10 cellular contexts compared by ENCODE assay signal in genomic region chr13:21014666-21015170, GRCh38. TPM values are rescaled to one million over a fixed set of nuclear protein-coding genes. Genes with fewer than 3 reads are reported as not detected.
DNase-seq lines count a peak whose midpoint lies in the region; ATAC-seq, FAIRE-seq and TF ChIP-seq lines count a peak whose summit lies in the region.
"Had no signal": no experiment of that assay in that cellular context is flagged by ENCODE, and none has a peak within 500 bp of the region (broad histone marks: within the 10 kb centered on the region; RNA-seq: fewer than 3 reads in every experiment).

No MANE protein-coding gene starts in this region.

- no peaks in the 10 kb centered on the region for H3K27me3 ChIP-seq in heart left ventricle
- H3K27me3 ChIP-seq in naive thymus-derived CD4-positive, alpha-beta T cell (ENCODE audit: control insufficient read depth in 2 of 2, insufficient read depth in 2 of 2, low read length in 2 of 2), result no peaks in the 10 kb centered on the region
- no peaks in the 10 kb centered on the region for H3K27me3 ChIP-seq in CD8-positive, alpha-beta memory T cell (ENCODE audit: insufficient read depth, low read length, poor library complexity, severe bottlenecking)

- H3K27ac Mint-ChIP-seq in T-helper 2 cell treated with Interferon-gamma antibody and Interleukin-4, amounts not matched to agents 5 μg/mL and 100 μg/mL, for 36 hours, result no peak overlapping the region
- H3K27ac Mint-ChIP-seq in naive thymus-derived CD4-positive, alpha-beta T cell, result no peak overlapping the region
- no peak overlapping the region for H3K27ac Mint-ChIP-seq in CD8-positive, alpha-beta memory T cell

- no peaks in the 10 kb centered on the region for H3K9me3 ChIP-seq in heart left ventricle
- H3K9me3 ChIP-seq in naive thymus-derived CD4-positive, alpha-beta T cell (ENCODE audit: control insufficient read depth in 2 of 3, low read length in 3 of 3), result no peaks in the 10 kb centered on the region
- no peaks in the 10 kb centered on the region for H3K9me3 ChIP-seq in CD8-positive, alpha-beta memory T cell (ENCODE audit: low read length)

- peaks cover 2% of the 10 kb centered on the region for H3K36me3 Mint-ChIP-seq in T-helper 2 cell treated with Interferon-gamma antibody and Interleukin-4, amounts not matched to agents 5 μg/mL and 100 μg/mL, for 36 hours (ENCODE audit: low read depth)
- peaks cover 0 to 11% (median 0%) of the 10 kb centered on the region in 5 donors for H3K36me3 Mint-ChIP-seq in naive thymus-derived CD4-positive, alpha-beta T cell
- H3K36me3 Mint-ChIP-seq in CD8-positive, alpha-beta memory T cell, result no peaks in the 10 kb centered on the region

- peak; percentile 68 to 82 (median 76) for ATAC-seq in heart left ventricle
- no peak for ATAC-seq in naive thymus-derived CD4-positive, alpha-beta T cell
- ATAC-seq: HCT116 had no signal

- peaks cover 12 to 92% (median 73%) of the 10 kb centered on the region in 12 donors for H3K4me1 ChIP-seq in heart left ventricle
- peaks cover 0 to 6% of the 10 kb centered on the region in 2 donors for H3K4me1 ChIP-seq in naive thymus-derived CD4-positive, alpha-beta T cell (ENCODE audit: control insufficient read depth in 2 of 2, insufficient read depth in 2 of 2, low read length in 2 of 2)
- H3K4me1 ChIP-seq in CD8-positive, alpha-beta memory T cell (ENCODE audit: insufficient read depth, low read length), result no peaks in the 10 kb centered on the region

- POLR2A ChIA-PET in naive thymus-derived CD4-positive, alpha-beta T cell (lab: Charles Lee), result no interaction called here
- POLR2A ChIA-PET in CD8-positive, alpha-beta memory T cell (lab: Charles Lee), result no interaction called here

- no peak overlapping the region for H3K4me3 Mint-ChIP-seq in T-helper 2 cell treated with Interferon-gamma antibody and Interleukin-4, amounts not matched to agents 5 μg/mL and 100 μg/mL, for 36 hours
- no peak overlapping the region for H3K4me3 Mint-ChIP-seq in naive thymus-derived CD4-positive, alpha-beta T cell
- H3K4me3 Mint-ChIP-seq in CD8-positive, alpha-beta memory T cell, result no peak overlapping the region

- 29 to 60% (median 34%) methylated on average over 6 of the region's 6 CpGs for WGBS in heart left ventricle, 4 donors

- DNase-seq in Caki2 (ENCODE audit: low read depth) (peak; percentile 88), T1000 (lab: John Stamatoyannopoulos, UW) (peak; percentile 44), heart left ventricle (peak in 4 of 5 donors; percentile 49 to 79 (median 67)), renal cortical epithelial cell (ENCODE audit: low read depth) (peak; percentile 74), urothelium cell line (ENCODE audit: low spot score) (no peak)
- no peak for DNase-seq in T-helper 2 cell treated with Interferon-gamma antibody and Interleukin-4, amounts not matched to agents 5 μg/mL and 100 μg/mL, for 36 hours (ENCODE audit: low spot score)
- no peak for DNase-seq in naive thymus-derived CD4-positive, alpha-beta T cell
- DNase-seq in CD8-positive, alpha-beta memory T cell, result no peak
- DNase-seq: NCI-H2029 had no signal

- no peak overlapping the region for H3K4me3 ChIP-seq in heart left ventricle
- H3K4me3 ChIP-seq in naive thymus-derived CD4-positive, alpha-beta T cell (ENCODE audit: low read length), result no peak overlapping the region
- H3K4me3 ChIP-seq in CD8-positive, alpha-beta memory T cell (ENCODE audit: low read length), result no peak overlapping the region

- H3K4me1 Mint-ChIP-seq in T-helper 2 cell treated with Interferon-gamma antibody and Interleukin-4, amounts not matched to agents 5 μg/mL and 100 μg/mL, for 36 hours (ENCODE audit: low read depth), result peaks cover 28% of the 10 kb centered on the region
- H3K4me1 Mint-ChIP-seq in naive thymus-derived CD4-positive, alpha-beta T cell, result peaks cover 0 to 36% (median 9%) of the 10 kb centered on the region in 7 donors
- H3K4me1 Mint-ChIP-seq in CD8-positive, alpha-beta memory T cell, result peaks cover 20 to 23% (median 20%) of the 10 kb centered on the region in 3 donors

- in situ Hi-C loops in Caki2 (cut with HindIII; ENCODE audit: low pct_unique_long_range_greater_than_20kb, low sequenced_read_pairs), result no loop called here

- H3K27ac ChIP-seq in heart left ventricle, result peak overlapping the region in 11 of 12 donors; percentile 32 to 71 (median 51)
- H3K27ac ChIP-seq in naive thymus-derived CD4-positive, alpha-beta T cell (ENCODE audit: low read depth, low read length), result no peak overlapping the region
- no peak overlapping the region for H3K27ac ChIP-seq in CD8-positive, alpha-beta memory T cell (ENCODE audit: low read depth, low read length)

- intact Hi-C loops in heart left ventricle (cut with DNase I), result no loop called here
- intact Hi-C loops in naive thymus-derived CD4-positive, alpha-beta T cell (cut with micrococcal nuclease), result loop anchor here in 1 of 2 donors (5.0 kb wide), 1 partner anchor 63 kb away; no protein-coding TSS in a partner anchor

- no peaks in the 10 kb centered on the region for H3K27me3 Mint-ChIP-seq in T-helper 2 cell treated with Interferon-gamma antibody and Interleukin-4, amounts not matched to agents 5 μg/mL and 100 μg/mL, for 36 hours (ENCODE audit: low read depth)
- no peaks in the 10 kb centered on the region for H3K27me3 Mint-ChIP-seq in naive thymus-derived CD4-positive, alpha-beta T cell
- H3K27me3 Mint-ChIP-seq in CD8-positive, alpha-beta memory T cell, result peaks cover 2 to 8% of the 10 kb centered on the region in 2 donors

- H3K9me3 Mint-ChIP-seq in T-helper 2 cell treated with Interferon-gamma antibody and Interleukin-4, amounts not matched to agents 5 μg/mL and 100 μg/mL, for 36 hours, result peaks cover 13% of the 10 kb centered on the region
- H3K9me3 Mint-ChIP-seq in naive thymus-derived CD4-positive, alpha-beta T cell, result peaks cover 0 to 6% (median 0%) of the 10 kb centered on the region in 11 donors
- H3K9me3 Mint-ChIP-seq in CD8-positive, alpha-beta memory T cell, result no peaks in the 10 kb centered on the region

- CTCF ChIA-PET in naive thymus-derived CD4-positive, alpha-beta T cell (lab: Charles Lee), result no interaction called here
- CTCF ChIA-PET in CD8-positive, alpha-beta memory T cell (lab: Charles Lee), result no interaction called here

- FAIRE-seq in urothelium cell line (lab: Jason Lieb, UNC), result no peak

- no peak for TF ChIP-seq CTCF in heart left ventricle (IDR thresholded peaks at IDR 0.05)

- no peaks in the 10 kb centered on the region for H3K36me3 ChIP-seq in heart left ventricle
- H3K36me3 ChIP-seq in naive thymus-derived CD4-positive, alpha-beta T cell (ENCODE audit: control insufficient read depth in 2 of 3, insufficient read depth in 3 of 3, low read length in 3 of 3), result no peaks in the 10 kb centered on the region
- no peaks in the 10 kb centered on the region for H3K36me3 ChIP-seq in CD8-positive, alpha-beta memory T cell (ENCODE audit: insufficient read depth, low read length)

- no peak for TF ChIP-seq POLR2A in heart left ventricle (IDR thresholded peaks at IDR 0.05)

RNA-seq across cellular contexts. Expression of gene LATS2, which starts 46.7 kb away (rescaled TPM):
- total RNA-seq in Caki2 (2014; rRNA removed; shearing (Covaris generic); ENCODE audit: low replicate concordance), result 7.3 and 14.1 TPM in 2 replicates
- total RNA-seq in heart left ventricle (10 to 100 TPM; 16.6 to 35.6 (median 27.1) TPM), renal cortical epithelial cell (12.5 and 27.1 TPM in 2 replicates)
- polyA plus RNA-seq in heart left ventricle, result 10 to 100 TPM in 1 of 2 donors, 1 to 10 TPM in 1; 7.8 to 22.9 TPM
- 10 to 100 TPM in 1 of 5 experiments, 1 to 10 TPM in 4; 1.3 to 11.9 (median 2.3) TPM for total RNA-seq in naive thymus-derived CD4-positive, alpha-beta T cell
- polyA plus RNA-seq in naive thymus-derived CD4-positive, alpha-beta T cell, result not detected
- 1 to 10 TPM; 1.4 to 1.9 TPM for total RNA-seq in CD8-positive, alpha-beta memory T cell
- polyA plus RNA-seq in CD8-positive, alpha-beta memory T cell, result 0.66 TPM

Comparison
In these comparisons a context has a peak if more than half of its experiments do, and no peak if none do; other contexts are left out.
1. DNase-seq: peak in Caki2 (single experiment), T1000 (single experiment), heart left ventricle (4 of 5) and renal cortical epithelial cell (single experiment); none in T-helper 2 cell treated with Interferon-gamma antibody and Interleukin-4, amounts not matched to agents 5 μg/mL and 100 μg/mL, for 36 hours (single experiment), naive thymus-derived CD4-positive, alpha-beta T cell (0 of 9), CD8-positive, alpha-beta memory T cell (0 of 5) and urothelium cell line (single experiment).
2. H3K27ac ChIP-seq: peak in heart left ventricle (11 of 12); none in naive thymus-derived CD4-positive, alpha-beta T cell (single experiment) and CD8-positive, alpha-beta memory T cell (single experiment).